Comparison of ENCODE assay signal across 1 cellular context in the genomic region with DNA sequence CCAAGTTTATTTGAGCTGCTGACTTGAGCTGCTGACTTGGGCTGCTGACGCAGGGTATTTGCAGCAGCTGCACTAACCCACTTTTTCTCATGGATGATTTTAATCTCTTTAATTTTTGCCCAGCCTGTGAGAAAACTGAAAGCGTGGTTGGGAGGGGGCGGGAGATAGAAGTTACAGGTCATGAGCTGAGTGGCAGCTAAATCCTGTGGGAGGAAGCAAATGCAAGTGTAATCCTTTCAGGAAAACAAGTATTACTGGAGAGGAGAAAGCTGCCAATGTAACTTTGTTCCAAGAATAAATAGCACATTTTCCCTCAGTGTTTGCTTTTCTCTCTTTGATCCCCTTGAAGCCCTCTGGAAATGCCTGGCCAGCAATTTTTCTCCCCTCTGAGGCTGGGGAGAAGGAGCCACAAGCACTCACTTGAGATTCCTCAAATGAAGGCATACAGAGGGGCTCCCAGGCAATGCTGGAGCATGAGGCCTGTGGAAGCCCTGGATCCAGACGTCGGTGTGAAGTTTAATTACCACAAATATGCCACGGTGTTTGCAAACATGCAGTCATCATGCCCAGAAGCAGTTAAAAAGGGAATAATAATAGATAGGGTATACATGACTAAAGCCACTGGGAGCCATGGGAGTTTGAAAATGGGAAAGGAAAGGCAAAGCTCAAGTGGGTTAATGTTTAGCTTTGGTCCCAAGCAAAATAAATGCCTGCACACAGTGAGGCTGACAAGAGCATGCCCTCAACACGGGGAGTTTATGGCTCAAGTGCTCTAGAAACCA.
TF ChIP-seq lines count a peak whose summit lies in the region.

No MANE protein-coding gene starts in this region.

TF ChIP-seq in HepG2, 621 proteins besides CTCF, POLR2A, EP300 and RAD21 (continued from another document and continues in another):
- TF ChIP-seq, protein P1, sequence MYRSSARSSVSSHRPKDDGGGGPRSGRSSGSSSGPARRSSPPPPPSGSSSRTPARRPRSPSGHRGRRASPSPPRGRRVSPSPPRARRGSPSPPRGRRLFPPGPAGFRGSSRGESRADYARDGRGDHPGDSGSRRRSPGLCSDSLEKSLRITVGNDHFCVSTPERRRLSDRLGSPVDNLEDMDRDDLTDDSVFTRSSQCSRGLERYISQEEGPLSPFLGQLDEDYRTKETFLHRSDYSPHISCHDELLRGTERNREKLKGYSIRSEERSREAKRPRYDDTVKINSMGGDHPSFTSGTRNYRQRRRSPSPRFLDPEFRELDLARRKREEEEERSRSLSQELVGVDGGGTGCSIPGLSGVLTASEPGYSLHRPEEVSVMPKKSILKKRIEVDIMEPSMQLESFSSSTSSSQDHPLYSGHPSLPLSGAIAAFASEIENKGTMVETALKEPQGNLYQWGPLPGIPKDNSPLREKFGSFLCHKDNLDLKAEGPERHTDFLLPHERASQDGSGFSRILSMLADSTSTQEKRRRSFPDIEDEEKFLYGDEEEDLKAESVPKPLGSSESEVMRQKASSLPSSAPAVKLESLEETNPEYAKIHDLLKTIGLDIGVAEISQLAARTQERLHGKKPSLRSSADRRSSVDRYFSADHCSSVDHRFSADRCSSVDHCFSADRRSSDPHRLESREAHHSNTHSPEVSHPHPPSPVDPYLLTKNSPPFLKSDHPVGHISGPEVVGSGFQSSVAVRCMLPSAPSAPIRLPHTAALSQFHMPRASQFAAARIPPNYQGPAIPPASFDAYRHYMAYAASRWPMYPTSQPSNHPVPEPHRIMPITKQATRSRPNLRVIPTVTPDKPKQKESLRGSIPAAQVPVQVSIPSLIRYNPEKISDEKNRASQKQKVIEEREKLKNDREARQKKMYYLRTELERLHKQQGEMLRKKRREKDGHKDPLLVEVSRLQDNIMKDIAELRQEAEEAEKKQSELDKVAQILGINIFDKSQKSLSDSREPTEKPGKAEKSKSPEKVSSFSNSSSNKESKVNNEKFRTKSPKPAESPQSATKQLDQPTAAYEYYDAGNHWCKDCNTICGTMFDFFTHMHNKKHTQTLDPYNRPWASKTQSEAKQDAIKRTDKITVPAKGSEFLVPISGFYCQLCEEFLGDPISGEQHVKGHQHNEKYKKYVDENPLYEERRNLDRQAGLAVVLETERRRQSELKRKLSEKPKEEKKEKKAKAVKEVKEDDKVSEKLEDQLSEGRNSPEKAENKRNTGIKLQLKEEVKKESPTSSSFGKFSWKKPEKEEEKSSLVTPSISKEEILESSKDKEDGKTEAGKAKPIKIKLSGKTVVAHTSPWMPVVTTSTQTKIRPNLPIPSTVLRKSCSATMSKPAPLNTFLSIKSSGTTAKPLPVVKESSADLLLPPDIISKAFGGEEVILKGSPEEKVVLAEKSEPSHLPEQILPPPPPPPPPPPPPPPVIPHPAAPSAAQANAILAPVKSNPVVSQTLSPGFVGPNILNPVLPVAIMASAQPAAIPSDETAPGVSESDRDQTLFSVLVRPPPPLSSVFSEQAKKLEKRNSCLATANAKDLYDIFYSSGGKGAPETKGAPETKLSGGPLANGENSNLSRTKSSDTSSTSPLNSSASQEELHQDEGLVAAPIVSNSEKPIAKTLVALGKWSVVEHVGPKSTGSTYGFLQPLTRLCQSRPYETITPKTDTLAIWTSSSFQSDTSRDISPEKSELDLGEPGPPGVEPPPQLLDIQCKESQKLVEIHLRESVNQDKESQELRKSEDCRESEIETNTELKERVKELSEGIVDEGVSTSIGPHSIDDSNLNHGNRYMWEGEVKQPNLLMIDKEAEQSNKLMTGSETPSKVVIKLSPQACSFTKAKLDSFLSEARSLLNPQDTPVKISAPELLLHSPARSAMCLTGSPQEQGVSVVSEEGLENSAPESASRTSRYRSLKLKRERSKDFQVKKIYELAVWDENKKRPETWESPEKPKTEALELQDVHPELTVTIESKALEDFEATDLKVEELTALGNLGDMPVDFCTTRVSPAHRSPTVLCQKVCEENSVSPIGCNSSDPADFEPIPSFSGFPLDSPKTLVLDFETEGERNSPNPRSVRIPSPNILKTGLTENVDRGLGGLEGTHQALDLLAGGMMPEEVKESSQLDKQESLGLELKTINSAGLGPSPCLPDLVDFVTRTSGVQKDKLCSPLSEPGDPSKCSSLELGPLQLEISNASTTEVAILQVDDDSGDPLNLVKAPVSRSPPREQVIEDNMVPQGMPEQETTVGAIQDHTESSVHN (CRISPR knock-in tag; IDR thresholded peaks at IDR 0.05) = no peak
- TF ChIP-seq, protein P2, sequence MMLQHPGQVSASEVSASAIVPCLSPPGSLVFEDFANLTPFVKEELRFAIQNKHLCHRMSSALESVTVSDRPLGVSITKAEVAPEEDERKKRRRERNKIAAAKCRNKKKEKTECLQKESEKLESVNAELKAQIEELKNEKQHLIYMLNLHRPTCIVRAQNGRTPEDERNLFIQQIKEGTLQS (CRISPR knock-in tag; IDR thresholded peaks at IDR 0.05) = no peak
- 0 out of 2 replicates have a peak, but pooled peaks have one; percentile 40 for TF ChIP-seq ZBTB8A (CRISPR knock-in tag; IDR thresholded peaks at IDR 0.05; ENCODE audit: borderline replicate concordance, low read depth)
- TF ChIP-seq, protein P3, sequence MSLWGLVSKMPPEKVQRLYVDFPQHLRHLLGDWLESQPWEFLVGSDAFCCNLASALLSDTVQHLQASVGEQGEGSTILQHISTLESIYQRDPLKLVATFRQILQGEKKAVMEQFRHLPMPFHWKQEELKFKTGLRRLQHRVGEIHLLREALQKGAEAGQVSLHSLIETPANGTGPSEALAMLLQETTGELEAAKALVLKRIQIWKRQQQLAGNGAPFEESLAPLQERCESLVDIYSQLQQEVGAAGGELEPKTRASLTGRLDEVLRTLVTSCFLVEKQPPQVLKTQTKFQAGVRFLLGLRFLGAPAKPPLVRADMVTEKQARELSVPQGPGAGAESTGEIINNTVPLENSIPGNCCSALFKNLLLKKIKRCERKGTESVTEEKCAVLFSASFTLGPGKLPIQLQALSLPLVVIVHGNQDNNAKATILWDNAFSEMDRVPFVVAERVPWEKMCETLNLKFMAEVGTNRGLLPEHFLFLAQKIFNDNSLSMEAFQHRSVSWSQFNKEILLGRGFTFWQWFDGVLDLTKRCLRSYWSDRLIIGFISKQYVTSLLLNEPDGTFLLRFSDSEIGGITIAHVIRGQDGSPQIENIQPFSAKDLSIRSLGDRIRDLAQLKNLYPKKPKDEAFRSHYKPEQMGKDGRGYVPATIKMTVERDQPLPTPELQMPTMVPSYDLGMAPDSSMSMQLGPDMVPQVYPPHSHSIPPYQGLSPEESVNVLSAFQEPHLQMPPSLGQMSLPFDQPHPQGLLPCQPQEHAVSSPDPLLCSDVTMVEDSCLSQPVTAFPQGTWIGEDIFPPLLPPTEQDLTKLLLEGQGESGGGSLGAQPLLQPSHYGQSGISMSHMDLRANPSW (CRISPR knock-in tag; IDR thresholded peaks at IDR 0.05; ENCODE audit: borderline replicate concordance) = peak; percentile 84
- TF ChIP-seq XBP1 (CRISPR knock-in tag; IDR thresholded peaks at IDR 0.05) = 0 out of 2 replicates have a peak, but pooled peaks have one; percentile 65
- no peak; the same call in 1 of the 2 replicates for TF ChIP-seq ZNF431 (CRISPR knock-in tag; IDR thresholded peaks at IDR 0.05; ENCODE audit: borderline replicate concordance, low read depth)
- no peak for TF ChIP-seq ZNF773 (CRISPR knock-in tag; IDR thresholded peaks at IDR 0.05; ENCODE audit: borderline replicate concordance)
- TF ChIP-seq ZNF124 (CRISPR knock-in tag; IDR thresholded peaks at IDR 0.05) = no peak
- TF ChIP-seq DR1 (CRISPR knock-in tag; IDR thresholded peaks at IDR 0.05) = no peak; the same call in 1 of the 2 replicates
- peak; percentile 22; the same call in 1 of the 2 replicates for TF ChIP-seq NFYC (CRISPR knock-in tag; IDR thresholded peaks at IDR 0.05)
- TF ChIP-seq ATF7 (IDR thresholded peaks at IDR 0.05) = no peak
- TF ChIP-seq ATF7 (CRISPR knock-in tag; IDR thresholded peaks at IDR 0.05) = 0 out of 2 replicates have a peak, but pooled peaks have one; percentile 47
- TF ChIP-seq SRY (CRISPR knock-in tag; IDR thresholded peaks at IDR 0.05) = no peak; the same call in 1 of the 2 replicates
- no peak for TF ChIP-seq SP2 (CRISPR knock-in tag; IDR thresholded peaks at IDR 0.05)
- TF ChIP-seq, protein P4, sequence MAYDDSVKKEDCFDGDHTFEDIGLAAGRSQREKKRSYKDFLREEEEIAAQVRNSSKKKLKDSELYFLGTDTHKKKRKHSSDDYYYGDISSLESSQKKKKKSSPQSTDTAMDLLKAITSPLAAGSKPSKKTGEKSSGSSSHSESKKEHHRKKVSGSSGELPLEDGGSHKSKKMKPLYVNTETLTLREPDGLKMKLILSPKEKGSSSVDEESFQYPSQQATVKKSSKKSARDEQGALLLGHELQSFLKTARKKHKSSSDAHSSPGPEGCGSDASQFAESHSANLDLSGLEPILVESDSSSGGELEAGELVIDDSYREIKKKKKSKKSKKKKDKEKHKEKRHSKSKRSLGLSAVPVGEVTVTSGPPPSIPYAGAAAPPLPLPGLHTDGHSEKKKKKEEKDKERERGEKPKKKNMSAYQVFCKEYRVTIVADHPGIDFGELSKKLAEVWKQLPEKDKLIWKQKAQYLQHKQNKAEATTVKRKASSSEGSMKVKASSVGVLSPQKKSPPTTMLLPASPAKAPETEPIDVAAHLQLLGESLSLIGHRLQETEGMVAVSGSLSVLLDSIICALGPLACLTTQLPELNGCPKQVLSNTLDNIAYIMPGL (CRISPR knock-in tag; IDR thresholded peaks at IDR 0.05; ENCODE audit: borderline replicate concordance in 1 of 2, low read depth in 1 of 2) = no peak; a peak in 1 of 4 replicates
- TF ChIP-seq PAF1 (CRISPR knock-in tag; IDR thresholded peaks at IDR 0.05) = no peak
- TF ChIP-seq KDM6A (CRISPR knock-in tag; IDR thresholded peaks at IDR 0.05; ENCODE audit: low read depth) = peak; percentile 59; the same call in 1 of the 2 replicates
- TF ChIP-seq ZNF562 (CRISPR knock-in tag; IDR thresholded peaks at IDR 0.05; ENCODE audit: borderline replicate concordance) = no peak
- TF ChIP-seq ARID2 (CRISPR knock-in tag; IDR thresholded peaks at IDR 0.05; ENCODE audit: borderline replicate concordance) = no peak; the same call in 1 of the 2 replicates
- TF ChIP-seq YEATS4 (CRISPR knock-in tag; IDR thresholded peaks at IDR 0.05; ENCODE audit: borderline replicate concordance) = peak; percentile 71
- no peak for TF ChIP-seq NR2F1 (CRISPR knock-in tag; IDR thresholded peaks at IDR 0.05)
- TF ChIP-seq, protein P5, sequence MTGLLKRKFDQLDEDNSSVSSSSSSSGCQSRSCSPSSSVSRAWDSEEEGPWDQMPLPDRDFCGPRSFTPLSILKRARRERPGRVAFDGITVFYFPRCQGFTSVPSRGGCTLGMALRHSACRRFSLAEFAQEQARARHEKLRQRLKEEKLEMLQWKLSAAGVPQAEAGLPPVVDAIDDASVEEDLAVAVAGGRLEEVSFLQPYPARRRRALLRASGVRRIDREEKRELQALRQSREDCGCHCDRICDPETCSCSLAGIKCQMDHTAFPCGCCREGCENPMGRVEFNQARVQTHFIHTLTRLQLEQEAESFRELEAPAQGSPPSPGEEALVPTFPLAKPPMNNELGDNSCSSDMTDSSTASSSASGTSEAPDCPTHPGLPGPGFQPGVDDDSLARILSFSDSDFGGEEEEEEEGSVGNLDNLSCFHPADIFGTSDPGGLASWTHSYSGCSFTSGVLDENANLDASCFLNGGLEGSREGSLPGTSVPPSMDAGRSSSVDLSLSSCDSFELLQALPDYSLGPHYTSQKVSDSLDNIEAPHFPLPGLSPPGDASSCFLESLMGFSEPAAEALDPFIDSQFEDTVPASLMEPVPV (CRISPR knock-in tag; IDR thresholded peaks at IDR 0.05) = no peak
- TF ChIP-seq ZNF354B (CRISPR knock-in tag; IDR thresholded peaks at IDR 0.05) = no peak
- TF ChIP-seq ZNF629 (CRISPR knock-in tag; conservative IDR thresholded peaks at IDR 0.05) = no peak
- TF ChIP-seq RBAK (CRISPR knock-in tag; IDR thresholded peaks at IDR 0.05) = peak; percentile 10; the same call in 1 of the 2 replicates
- TF ChIP-seq POGZ (CRISPR knock-in tag; IDR thresholded peaks at IDR 0.05) = peak; percentile 54
- TF ChIP-seq, protein P6, sequence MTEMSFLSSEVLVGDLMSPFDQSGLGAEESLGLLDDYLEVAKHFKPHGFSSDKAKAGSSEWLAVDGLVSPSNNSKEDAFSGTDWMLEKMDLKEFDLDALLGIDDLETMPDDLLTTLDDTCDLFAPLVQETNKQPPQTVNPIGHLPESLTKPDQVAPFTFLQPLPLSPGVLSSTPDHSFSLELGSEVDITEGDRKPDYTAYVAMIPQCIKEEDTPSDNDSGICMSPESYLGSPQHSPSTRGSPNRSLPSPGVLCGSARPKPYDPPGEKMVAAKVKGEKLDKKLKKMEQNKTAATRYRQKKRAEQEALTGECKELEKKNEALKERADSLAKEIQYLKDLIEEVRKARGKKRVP (CRISPR knock-in tag; IDR thresholded peaks at IDR 0.05) = 0 out of 4 replicates have a peak, but pooled peaks of 1 of the 2 experiments have one; percentile 39
- peak; percentile 52 for TF ChIP-seq CEBPG (CRISPR knock-in tag; IDR thresholded peaks at IDR 0.05)
- TF ChIP-seq GTF3A (CRISPR knock-in tag; conservative IDR thresholded peaks at IDR 0.05) = no peak
- no peak for TF ChIP-seq ZFP62 (CRISPR knock-in tag; IDR thresholded peaks at IDR 0.05)
- no peak for TF ChIP-seq ZNF749 (CRISPR knock-in tag; IDR thresholded peaks at IDR 0.05; ENCODE audit: borderline replicate concordance)
- TF ChIP-seq, protein P7, sequence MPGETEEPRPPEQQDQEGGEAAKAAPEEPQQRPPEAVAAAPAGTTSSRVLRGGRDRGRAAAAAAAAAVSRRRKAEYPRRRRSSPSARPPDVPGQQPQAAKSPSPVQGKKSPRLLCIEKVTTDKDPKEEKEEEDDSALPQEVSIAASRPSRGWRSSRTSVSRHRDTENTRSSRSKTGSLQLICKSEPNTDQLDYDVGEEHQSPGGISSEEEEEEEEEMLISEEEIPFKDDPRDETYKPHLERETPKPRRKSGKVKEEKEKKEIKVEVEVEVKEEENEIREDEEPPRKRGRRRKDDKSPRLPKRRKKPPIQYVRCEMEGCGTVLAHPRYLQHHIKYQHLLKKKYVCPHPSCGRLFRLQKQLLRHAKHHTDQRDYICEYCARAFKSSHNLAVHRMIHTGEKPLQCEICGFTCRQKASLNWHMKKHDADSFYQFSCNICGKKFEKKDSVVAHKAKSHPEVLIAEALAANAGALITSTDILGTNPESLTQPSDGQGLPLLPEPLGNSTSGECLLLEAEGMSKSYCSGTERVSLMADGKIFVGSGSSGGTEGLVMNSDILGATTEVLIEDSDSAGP (CRISPR knock-in tag; IDR thresholded peaks at IDR 0.05; ENCODE audit: borderline replicate concordance) = peak; percentile 47; the same call in 1 of the 2 replicates
- TF ChIP-seq ZNF350 (CRISPR knock-in tag; IDR thresholded peaks at IDR 0.05; ENCODE audit: borderline replicate concordance, low read depth) = peak; percentile 94
- TF ChIP-seq ZNF615 (CRISPR knock-in tag; IDR thresholded peaks at IDR 0.05; ENCODE audit: borderline replicate concordance) = no peak
- no peak for TF ChIP-seq ATAD3A (CRISPR knock-in tag; IDR thresholded peaks at IDR 0.05)
- TF ChIP-seq CBX1 (IDR thresholded peaks at IDR 0.05; ENCODE audit: low read depth) = peak; percentile 10
- TF ChIP-seq, protein P8, sequence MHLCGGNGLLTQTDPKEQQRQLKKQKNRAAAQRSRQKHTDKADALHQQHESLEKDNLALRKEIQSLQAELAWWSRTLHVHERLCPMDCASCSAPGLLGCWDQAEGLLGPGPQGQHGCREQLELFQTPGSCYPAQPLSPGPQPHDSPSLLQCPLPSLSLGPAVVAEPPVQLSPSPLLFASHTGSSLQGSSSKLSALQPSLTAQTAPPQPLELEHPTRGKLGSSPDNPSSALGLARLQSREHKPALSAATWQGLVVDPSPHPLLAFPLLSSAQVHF (CRISPR knock-in tag; IDR thresholded peaks at IDR 0.05) = no peak
- TF ChIP-seq MAF1 (CRISPR knock-in tag; IDR thresholded peaks at IDR 0.05; ENCODE audit: borderline replicate concordance) = peak; percentile 56; the same call in 1 of the 2 replicates
- TF ChIP-seq ZNF556 (CRISPR knock-in tag; IDR thresholded peaks at IDR 0.05; ENCODE audit: borderline replicate concordance) = no peak
- TF ChIP-seq GLI4 (CRISPR knock-in tag; IDR thresholded peaks at IDR 0.05; ENCODE audit: borderline replicate concordance) = peak; percentile 93; the same call in 1 of the 2 replicates
- TF ChIP-seq SRSF1 (optimal IDR thresholded peaks at IDR 0.05; ENCODE audit: low read depth, low read length) = no peak
- peak; percentile 42; the same call in 1 of the 2 replicates for TF ChIP-seq HIVEP1 (CRISPR knock-in tag; IDR thresholded peaks at IDR 0.05)
